Comparison of ENCODE assay signal across 16 cellular contexts in the genomic region with DNA sequence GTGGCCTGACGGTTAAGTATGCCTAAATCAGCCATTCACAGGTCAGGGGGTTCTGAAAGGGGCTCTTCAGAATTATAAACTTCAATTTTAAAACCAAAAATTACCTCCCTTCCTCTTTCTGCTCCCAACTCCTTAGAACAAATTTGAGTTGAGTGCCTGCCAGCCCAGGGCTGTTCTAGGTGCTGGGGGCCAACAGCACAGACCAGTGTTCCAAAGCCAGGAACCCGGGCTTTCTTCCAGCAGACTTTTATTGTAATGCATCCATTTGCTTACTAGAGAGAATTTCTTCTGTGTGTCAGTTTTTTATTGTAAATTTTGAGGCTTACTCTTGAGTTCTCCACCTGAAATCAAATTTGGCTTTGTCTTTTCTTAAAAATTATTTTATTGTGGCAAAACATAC.
"Had no signal": no experiment of that assay in that cellular context is flagged by ENCODE, and none has a peak within 500 bp of the region (broad histone marks: within the 10 kb centered on the region; RNA-seq: fewer than 3 reads in every experiment).

No MANE protein-coding gene starts in this region.

- H3K9me3 ChIP-seq: gastrocnemius medialis, thyroid gland, uterus had no signal

- H3K4me3 Mint-ChIP-seq: activated CD4-positive, alpha-beta memory T cell treated with anti-CD3 and anti-CD28 coated beads, Interleukin-2, amount 10 ng/mL, durations not matched to agents 7 days and 5 days; activated CD4-positive, alpha-beta T cell treated with anti-CD3 and anti-CD28 coated beads for 36 hours; activated naive CD8-positive, alpha-beta T cell treated with anti-CD3 and anti-CD28 coated beads for 36 hours; brain; central memory CD8-positive, alpha-beta T cell; nephron; stimulated activated naive CD8-positive, alpha-beta T cell treated with anti-CD3 and anti-CD28 coated beads, Interleukin-15, amount 100 ng/mL, for 72 hours had no signal

- H3K9me3 Mint-ChIP-seq: activated CD4-positive, alpha-beta memory T cell treated with anti-CD3 and anti-CD28 coated beads, Interleukin-2, amount 10 ng/mL, durations not matched to agents 7 days and 5 days; nephron; stimulated activated naive CD8-positive, alpha-beta T cell treated with anti-CD3 and anti-CD28 coated beads, Interleukin-15, amount 100 ng/mL, for 72 hours had no signal

- H3K36me3 Mint-ChIP-seq: activated naive CD8-positive, alpha-beta T cell treated with anti-CD3 and anti-CD28 coated beads for 36 hours; brain had no signal

- H3K36me3 ChIP-seq: gastrocnemius medialis, thyroid gland, uterus had no signal

- H3K4me1 ChIP-seq: gastrocnemius medialis, thyroid gland, uterus had no signal

- ATAC-seq: activated CD4-positive, alpha-beta T cell treated with anti-CD3 and anti-CD28 coated beads for 36 hours; gastrocnemius medialis; stimulated activated naive CD8-positive, alpha-beta T cell treated with anti-CD3 and anti-CD28 coated beads, Interleukin-15, amount 100 ng/mL, for 72 hours had no signal

- DNase-seq: activated CD4-positive, alpha-beta memory T cell treated with anti-CD3 and anti-CD28 coated beads, Interleukin-2, amount 10 ng/mL, durations not matched to agents 7 days and 5 days; activated CD4-positive, alpha-beta T cell treated with anti-CD3 and anti-CD28 coated beads for 36 hours; activated gamma-delta T cell; activated naive CD8-positive, alpha-beta T cell treated with anti-CD3 and anti-CD28 coated beads for 36 hours; activated T-cell treated with anti-CD3 and anti-CD28 coated beads, Interleukin-2, amount 50 U/mL, for 48 hours; effector CD8-positive, alpha-beta T cell; gastrocnemius medialis; stimulated activated CD4-positive, alpha-beta T cell treated with anti-CD3 and anti-CD28 coated beads, Interleukin-1b, Interleukin-23, amount 100 ng/mL, for 48 hours; stimulated activated naive CD8-positive, alpha-beta T cell treated with anti-CD3 and anti-CD28 coated beads, Interleukin-15, amount 100 ng/mL, for 72 hours; T-helper 2 cell had no signal

- H3K27ac Mint-ChIP-seq: activated CD4-positive, alpha-beta memory T cell treated with anti-CD3 and anti-CD28 coated beads, Interleukin-2, amount 10 ng/mL, durations not matched to agents 7 days and 5 days; activated CD4-positive, alpha-beta T cell treated with anti-CD3 and anti-CD28 coated beads for 36 hours; activated naive CD8-positive, alpha-beta T cell treated with anti-CD3 and anti-CD28 coated beads for 36 hours; brain; nephron; progenitor cell of endocrine pancreas; stimulated activated naive CD8-positive, alpha-beta T cell treated with anti-CD3 and anti-CD28 coated beads, Interleukin-15, amount 100 ng/mL, for 72 hours had no signal

- H3K4me1 Mint-ChIP-seq: activated CD4-positive, alpha-beta memory T cell treated with anti-CD3 and anti-CD28 coated beads, Interleukin-2, amount 10 ng/mL, durations not matched to agents 7 days and 5 days; activated CD4-positive, alpha-beta T cell treated with anti-CD3 and anti-CD28 coated beads for 36 hours; activated naive CD8-positive, alpha-beta T cell treated with anti-CD3 and anti-CD28 coated beads for 36 hours; brain; central memory CD8-positive, alpha-beta T cell; nephron; stimulated activated naive CD8-positive, alpha-beta T cell treated with anti-CD3 and anti-CD28 coated beads, Interleukin-15, amount 100 ng/mL, for 72 hours had no signal

- H3K27ac ChIP-seq: gastrocnemius medialis, thyroid gland, uterus had no signal

- H3K27me3 Mint-ChIP-seq: activated CD4-positive, alpha-beta memory T cell treated with anti-CD3 and anti-CD28 coated beads, Interleukin-2, amount 10 ng/mL, durations not matched to agents 7 days and 5 days; activated CD4-positive, alpha-beta T cell treated with anti-CD3 and anti-CD28 coated beads for 36 hours; activated naive CD8-positive, alpha-beta T cell treated with anti-CD3 and anti-CD28 coated beads for 36 hours; brain; central memory CD8-positive, alpha-beta T cell; progenitor cell of endocrine pancreas; stimulated activated naive CD8-positive, alpha-beta T cell treated with anti-CD3 and anti-CD28 coated beads, Interleukin-15, amount 100 ng/mL, for 72 hours had no signal

- H3K4me3 ChIP-seq: gastrocnemius medialis, thyroid gland, uterus had no signal

- H3K27me3 ChIP-seq: gastrocnemius medialis, thyroid gland, uterus had no signal
